Comparison of ENCODE assay signal across 16 cellular contexts in the genomic region with DNA sequence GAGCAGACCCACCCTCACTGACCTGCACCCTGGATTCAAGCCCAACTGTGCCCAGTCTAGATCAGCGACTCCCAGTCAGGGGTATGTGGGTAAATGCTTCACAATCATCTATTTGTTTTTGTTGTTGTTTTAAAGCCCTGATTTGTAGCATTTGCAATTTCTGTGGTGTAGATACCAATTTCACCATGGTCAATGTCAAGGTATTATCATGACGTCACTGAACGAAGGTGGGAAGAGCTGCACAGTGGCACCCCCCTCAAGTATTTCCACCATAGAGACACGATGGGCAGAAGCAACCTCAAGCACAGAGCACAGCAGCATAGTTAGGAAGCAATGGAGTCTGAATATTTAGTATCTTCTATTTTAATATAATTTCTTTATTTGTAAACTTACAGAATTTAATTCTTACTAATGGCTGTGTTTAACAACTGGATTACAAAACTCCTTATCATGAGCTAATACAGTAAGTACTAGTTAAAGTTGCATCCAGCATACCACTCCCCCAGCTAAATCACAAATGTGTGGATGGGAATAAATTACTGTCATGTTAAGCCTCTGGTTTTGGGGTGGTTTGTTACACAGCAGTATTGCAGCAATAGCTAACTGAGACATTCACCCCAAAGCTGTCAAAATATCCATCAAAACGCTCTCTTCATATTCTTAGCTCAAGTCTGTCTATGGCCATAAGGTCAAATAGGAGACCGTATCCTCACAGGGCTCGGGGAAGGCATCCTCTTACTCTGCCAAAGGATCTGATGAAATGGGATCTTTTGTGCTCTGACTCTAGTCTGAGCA. TPM values are rescaled to one million over a fixed set of nuclear protein-coding genes. Genes with fewer than 3 reads are reported as not detected.
A peak's percentile ranks its signal among the peaks of the same experiment; 100 is the strongest.
DNase-seq lines count a peak whose midpoint lies in the region; ATAC-seq and TF ChIP-seq lines count a peak whose summit lies in the region.
"Had no signal": no experiment of that assay in that cellular context is flagged by ENCODE, and none has a peak within 500 bp of the region (broad histone marks: within the 10 kb centered on the region; RNA-seq: fewer than 3 reads in every experiment).

No MANE protein-coding gene starts in this region.

- H3K4me1 ChIP-seq in left ventricle myocardium inferior (peaks cover 76% of the 10 kb centered on the region), OCI-LY1 (ENCODE audit: insufficient read depth, low read length, severe bottlenecking) (peaks cover 49% of the 10 kb centered on the region), right cardiac atrium (ENCODE audit: control insufficient read depth, insufficient read depth, low read length) (peaks cover 1% of the 10 kb centered on the region), gastrocnemius medialis (peaks cover 14 to 27% of the 10 kb centered on the region in 2 donors)

- H3K9me2 ChIP-seq in OCI-LY1 (ENCODE audit: low read depth, low read length) = no peaks in the 10 kb centered on the region

- TF ChIP-seq POLR2A in gastrocnemius medialis (IDR thresholded peaks at IDR 0.05) = no peak

- no peaks in the 10 kb centered on the region for H3F3A ChIP-seq in OCI-LY1 (ENCODE audit: insufficient read depth, low read length)

- H3K4me3 ChIP-seq in left ventricle myocardium inferior = no peak overlapping the region
- H3K4me3 ChIP-seq in OCI-LY1 (ENCODE audit: low read depth, low read length, poor library complexity, severe bottlenecking) = no peak overlapping the region
- no peak overlapping the region for H3K4me3 ChIP-seq in right cardiac atrium (ENCODE audit: low read length)
- H3K4me3 ChIP-seq in gastrocnemius medialis = no peak overlapping the region

- H2AFZ ChIP-seq in OCI-LY1 (ENCODE audit: low read length) = no peak overlapping the region

- H3K4me2 ChIP-seq in OCI-LY1 (ENCODE audit: low read length) = no peak overlapping the region

- H3K9me3 ChIP-seq in left ventricle myocardium inferior (replicated peaks) (no peaks in the 10 kb centered on the region), OCI-LY1 (ENCODE audit: low read length) (no peaks in the 10 kb centered on the region), right cardiac atrium (ENCODE audit: control insufficient read depth, low read length) (no peaks in the 10 kb centered on the region), gastrocnemius medialis (no peaks in the 10 kb centered on the region)

- H4K20me1 ChIP-seq in OCI-LY1 (ENCODE audit: insufficient read depth, low read length) = no peaks in the 10 kb centered on the region

- no peak overlapping the region; the same call in 1 of the 2 replicates for H3K9ac ChIP-seq in OCI-LY1 (ENCODE audit: low read length)

- no peak for ATAC-seq in Right ventricle myocardium inferior
- ATAC-seq in right cardiac atrium = no peak
- ATAC-seq in gastrocnemius medialis = no peak
- ATAC-seq: HCT116 had no signal

- peak overlapping the region; percentile 82 for H3K27ac ChIP-seq in left ventricle myocardium inferior (replicated peaks)
- H3K27ac ChIP-seq in OCI-LY1 (ENCODE audit: low read depth, low read length, poor library complexity, severe bottlenecking) = peak overlapping the region; percentile 85
- H3K27ac ChIP-seq in right cardiac atrium (ENCODE audit: low read length) = peak overlapping the region; percentile 50
- H3K27ac ChIP-seq in gastrocnemius medialis = peak overlapping the region; percentile 65 to 81 (median 71)
- H3K27ac ChIP-seq: C4-2B had no signal

- in situ Hi-C loops in gastrocnemius medialis (cut with MboI; ENCODE audit: low sequenced_read_pairs in 4 of 4) = no loop called here

- no peaks in the 10 kb centered on the region for H3K27me3 ChIP-seq in left ventricle myocardium inferior (ENCODE audit: low read depth)
- no peaks in the 10 kb centered on the region for H3K27me3 ChIP-seq in OCI-LY1 (ENCODE audit: insufficient read depth, low read length)
- H3K27me3 ChIP-seq in right cardiac atrium (ENCODE audit: control insufficient read depth, insufficient read depth) = no peaks in the 10 kb centered on the region
- H3K27me3 ChIP-seq in gastrocnemius medialis = no peaks in the 10 kb centered on the region

- DNase-seq in left ventricle myocardium inferior (no peak), Right ventricle myocardium inferior (ENCODE audit: missing footprints) (no peak), right cardiac atrium (no peak), gastrocnemius medialis (no peak), CD1c-positive myeloid dendritic cell (ENCODE audit: extremely low spot score) (no peak), NCI-H2227 (lab: John Stamatoyannopoulos, UW; ENCODE audit: unreplicated experiment) (no peak)
- DNase-seq: ACHN; CD4-positive, alpha-beta memory T cell; DMS153; DMS79; GDM1; GOT3; H7 had no signal

- TF ChIP-seq CTCF in left ventricle myocardium inferior (IDR thresholded peaks at IDR 0.05; ENCODE audit: borderline replicate concordance) (no peak), OCI-LY1 (IDR thresholded peaks at IDR 0.05; ENCODE audit: low read length) (no peak), gastrocnemius medialis (IDR thresholded peaks at IDR 0.05 in 4 of 5, conservative IDR thresholded peaks at IDR 0.05 in 1 of 5) (no peak)

- H3K36me3 ChIP-seq in left ventricle myocardium inferior = peaks cover 22% of the 10 kb centered on the region
- no peaks in the 10 kb centered on the region for H3K36me3 ChIP-seq in OCI-LY1 (ENCODE audit: insufficient read depth, low read length)
- no peaks in the 10 kb centered on the region for H3K36me3 ChIP-seq in gastrocnemius medialis

- intact Hi-C loops in left ventricle myocardium inferior (cut with micrococcal nuclease) (no loop called here), Right ventricle myocardium inferior (cut with DNase I) (no loop called here), right cardiac atrium (cut with DNase I) (no loop called here), gastrocnemius medialis (cut with DNase I; ENCODE audit: low total_unique reads) (loop anchor here (5.0 kb wide), 1 partner anchor 87 kb away; no protein-coding TSS in a partner anchor)

- WGBS in right cardiac atrium = 79% methylated on average over 7 of the region's 7 CpGs

- H3K79me2 ChIP-seq in OCI-LY1 (ENCODE audit: insufficient read depth, low read length) = no peaks in the 10 kb centered on the region

RNA-seq across cellular contexts. Expression of a gene that starts 25.5 kb away (rescaled TPM):
- total RNA-seq in left ventricle myocardium inferior (1.4 TPM), Right ventricle myocardium inferior (2.5 TPM), right cardiac atrium (1 to 10 TPM; 2.5 to 7.2 (median 4.6) TPM), gastrocnemius medialis (1 to 10 TPM in 3 of 4 donors, under 1 TPM in 1; 0.40 to 5.7 (median 1.2) TPM)
- 3.1 TPM for polyA plus RNA-seq in right cardiac atrium

RNA-seq across cellular contexts. Expression of a gene that starts 26.0 kb away (rescaled TPM):
- total RNA-seq in left ventricle myocardium inferior (74.6 TPM), Right ventricle myocardium inferior (86.9 TPM), right cardiac atrium (10 to 100 TPM; 77.5 to 94.2 (median 84.9) TPM), gastrocnemius medialis (10 to 100 TPM; 30.0 to 60.1 (median 41.4) TPM)
- 26.7 TPM for polyA plus RNA-seq in right cardiac atrium

RNA-seq across cellular contexts. Expression of a gene that starts 33.1 kb away (rescaled TPM):
- 256 TPM for total RNA-seq in left ventricle myocardium inferior
- 261 TPM for total RNA-seq in Right ventricle myocardium inferior
- 100 to 1,000 TPM; 285 to 543 (median 321) TPM for total RNA-seq in right cardiac atrium
- 143 TPM for polyA plus RNA-seq in right cardiac atrium
- 1 to 10 TPM; 2.4 to 9.2 (median 5.2) TPM for total RNA-seq in gastrocnemius medialis
- polyA plus RNA-seq: CD4-positive, alpha-beta memory T cell had no signal

Comparison
In these comparisons a context has a peak if more than half of its experiments do, and no peak if none do; other contexts are left out.
1. RNA of a gene that starts 33.1 kb away (total RNA-seq): 285 to 543 TPM in right cardiac atrium, 261 TPM in Right ventricle myocardium inferior (single experiment) and 256 TPM in left ventricle myocardium inferior (single experiment); 2.4 to 9.2 TPM in gastrocnemius medialis; every median in the first group is over 10 times any median in the second.
2. Peak in every context shown above with its lines, with median percentiles within 50 percentile points of each other: H3K27ac ChIP-seq.